Comparison of ENCODE assay signal across 28 cellular contexts in the genomic region with DNA sequence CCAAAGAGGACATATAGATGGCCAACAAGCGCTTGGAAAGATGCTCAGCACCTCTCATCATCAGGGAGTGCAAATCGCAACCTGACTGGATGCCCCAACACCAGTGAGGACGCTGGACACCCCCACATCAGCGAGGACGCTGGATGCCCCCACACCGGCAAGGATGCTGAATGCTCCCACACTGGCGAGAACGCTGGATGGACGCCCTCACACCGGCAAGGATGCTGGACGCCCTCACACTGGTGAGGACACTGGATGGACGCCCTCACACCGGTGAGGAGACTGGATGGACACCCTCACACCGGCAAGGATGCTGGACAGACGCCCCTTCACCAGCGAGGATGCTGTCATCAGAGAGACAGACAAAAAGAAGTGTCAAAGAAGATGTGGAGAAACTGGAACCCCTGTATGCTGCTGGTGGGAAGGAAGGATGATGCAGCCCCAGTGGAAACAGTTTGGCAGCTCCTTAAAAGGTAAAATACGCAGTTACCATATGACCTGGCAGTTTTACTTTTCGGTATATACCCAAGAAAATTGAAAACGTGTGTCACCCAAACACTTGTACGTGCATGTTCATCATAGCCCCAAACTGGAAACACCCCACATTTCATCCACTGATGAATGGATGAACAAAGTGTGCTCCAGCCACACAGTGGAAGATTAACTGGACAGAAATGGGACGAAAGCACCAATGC. TPM values are rescaled to one million over a fixed set of nuclear protein-coding genes. Genes with fewer than 3 reads are reported as not detected.
"Had no signal": no experiment of that assay in that cellular context is flagged by ENCODE, and none has a peak within 500 bp of the region (broad histone marks: within the 10 kb centered on the region; RNA-seq: fewer than 3 reads in every experiment).

No MANE protein-coding gene starts in this region.

- H3K36me3 ChIP-seq: lower lobe of right lung, neural progenitor cell, pancreas, prostate gland, stomach, thyroid gland, transverse colon, upper lobe of right lung had no signal

- H3K9ac ChIP-seq: neural progenitor cell had no signal

- H3K36me3 Mint-ChIP-seq: naive thymus-derived CD8-positive, alpha-beta T cell; neural progenitor cell; stimulated activated naive B cell treated with anti-CD40 and anti-IgM and Interleukin-4, amounts not matched to agents 10 μg/mL and 1 μg/mL and 100 μg/mL, for 72 hours had no signal

- ATAC-seq: left cardiac atrium; left lobe of liver; lower lobe of right lung; naive thymus-derived CD8-positive, alpha-beta T cell; pancreas; right cardiac atrium; sciatic nerve; stimulated activated naive B cell treated with anti-CD40 and anti-IgM and Interleukin-4, amounts not matched to agents 10 μg/mL and 1 μg/mL and 100 μg/mL, for 72 hours; stimulated activated naive CD8-positive, alpha-beta T cell treated with anti-CD3 and anti-CD28 coated beads, Interleukin-15, Interleukin-2, amounts not matched to agents 100 U/mL and 50 U/mL, for 24 hours; upper lobe of right lung had no signal

- H3K9me3 ChIP-seq: lower lobe of right lung, pancreas, prostate gland, stomach, testis, thyroid gland, transverse colon, upper lobe of right lung had no signal

- H3K4me3 ChIP-seq: lower lobe of right lung, neural progenitor cell, pancreas, prostate gland, skin epidermis, stomach, testis, thyroid gland, transverse colon, upper lobe of right lung had no signal

- DNase-seq: kidney glomerular epithelial cell; left cardiac atrium; lower lobe of right lung; mammary epithelial cell; mesenchymal stem cell; naive thymus-derived CD8-positive, alpha-beta T cell; pancreas; retina; right cardiac atrium; stimulated activated CD4-positive, alpha-beta T cell treated with anti-CD3 and anti-CD28 coated beads, Interleukin-12 subunit alpha, Interleukin-12 subunit beta, amount 100 ng/mL, for 4 hours; stimulated activated CD4-positive, alpha-beta T cell treated with anti-CD3 and anti-CD28 coated beads, Interleukin-15, amount 100 ng/mL, for 24 hours; stimulated activated CD4-positive, alpha-beta T cell treated with anti-CD3 and anti-CD28 coated beads, Interleukin-2, amount 100 ng/mL, for 24 hours; stimulated activated CD4-positive, alpha-beta T cell treated with anti-CD3 and anti-CD28 coated beads, Interleukin-4, amount 100 ng/mL, for 1 hour; stimulated activated naive B cell treated with anti-CD40 and anti-IgM and Interleukin-4, amounts not matched to agents 10 μg/mL and 1 μg/mL and 100 μg/mL, for 72 hours; stimulated activated naive CD8-positive, alpha-beta T cell treated with anti-CD3 and anti-CD28 coated beads, Interleukin-15, Interleukin-2, amounts not matched to agents 100 U/mL and 50 U/mL, for 24 hours; stomach; testis; thyroid gland; transverse colon; upper lobe of right lung had no signal

- H3K4me1 Mint-ChIP-seq: nephron had no signal

- H3K9me3 Mint-ChIP-seq: naive thymus-derived CD8-positive, alpha-beta T cell; nephron; neural progenitor cell; stimulated activated naive B cell treated with anti-CD40 and anti-IgM and Interleukin-4, amounts not matched to agents 10 μg/mL and 1 μg/mL and 100 μg/mL, for 72 hours had no signal

- H3K27me3 ChIP-seq: testis, thyroid gland had no signal

- FAIRE-seq: keratinocyte, pancreas, urothelium cell line had no signal

- H3K4me2 ChIP-seq: neural progenitor cell had no signal

- H3K4me1 ChIP-seq: lower lobe of right lung, pancreas, prostate gland, testis, upper lobe of right lung had no signal

- H3K27ac Mint-ChIP-seq: nephron; neural progenitor cell; stimulated activated naive B cell treated with anti-CD40 and anti-IgM and Interleukin-4, amounts not matched to agents 10 μg/mL and 1 μg/mL and 100 μg/mL, for 72 hours had no signal

- H3K27ac ChIP-seq: lower lobe of right lung, neural progenitor cell, pancreas, prostate gland, skin epidermis, stomach, testis, thyroid gland, transverse colon, upper lobe of right lung had no signal

- H2AFZ ChIP-seq: neural progenitor cell had no signal

- H3K4me3 Mint-ChIP-seq: naive thymus-derived CD8-positive, alpha-beta T cell; nephron; neural progenitor cell; stimulated activated naive B cell treated with anti-CD40 and anti-IgM and Interleukin-4, amounts not matched to agents 10 μg/mL and 1 μg/mL and 100 μg/mL, for 72 hours had no signal

RNA-seq across cellular contexts. Expression of a gene that starts 10.1 kb away (rescaled TPM):
- total RNA-seq: left lobe of liver; mammary epithelial cell; naive thymus-derived CD8-positive, alpha-beta T cell had no signal
- polyA plus RNA-seq: keratinocyte, mammary epithelial cell had no signal
